In the genomic region with DNA sequence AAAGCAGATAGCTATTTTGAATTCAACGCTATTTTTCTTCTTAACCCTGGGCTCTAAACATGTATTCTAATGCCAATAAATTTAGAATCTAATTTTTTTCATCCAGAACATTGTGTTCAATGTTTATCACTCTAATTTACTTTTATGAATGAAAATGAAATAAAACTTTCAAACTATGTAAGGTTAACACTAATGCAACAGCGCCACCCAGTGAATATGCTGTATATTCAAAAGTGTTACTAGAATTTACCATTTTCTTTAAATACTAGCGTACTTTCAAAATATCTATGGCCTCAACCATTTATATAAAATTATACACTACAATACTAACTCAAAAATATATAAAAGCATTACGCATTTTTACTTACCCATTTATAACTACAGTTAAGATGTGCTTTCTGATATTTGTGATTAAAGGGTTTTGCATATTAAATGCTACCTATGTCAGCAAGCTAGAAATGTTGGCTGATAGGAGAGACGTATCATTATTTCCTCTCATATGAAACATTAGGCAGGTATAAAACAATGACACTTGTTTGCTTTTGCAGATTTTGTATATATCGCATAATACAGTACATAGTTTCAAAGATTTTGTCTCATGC, we compare ENCODE assay signal across 8 cellular contexts. TPM values are rescaled to one million over a fixed set of nuclear protein-coding genes. Genes with fewer than 3 reads are reported as not detected.
A peak's percentile ranks its signal among the peaks of the same experiment; 100 is the strongest.
DNase-seq lines count a peak whose midpoint lies in the region; ATAC-seq, FAIRE-seq and TF ChIP-seq lines count a peak whose summit lies in the region.

No MANE protein-coding gene starts in this region.

- H3K9ac ChIP-seq in OCI-LY3 (ENCODE audit: low read length) = no peak overlapping the region

- no peak for ATAC-seq in GM19035 (IDR thresholded peaks at IDR 0.05; ENCODE audit: unreplicated experiment)
- no peak for ATAC-seq in HG02759 (IDR thresholded peaks at IDR 0.05; ENCODE audit: unreplicated experiment)

- peak; percentile 32 to 49 (median 43) for DNase-seq in CD4-positive, alpha-beta memory T cell
- no peak for DNase-seq in H54 (ENCODE audit: insufficient read length, low spot score)
- peak; percentile 38 for DNase-seq in astrocyte of the cerebellum (ENCODE audit: low read depth)
- DNase-seq in kidney tubule cell (ENCODE audit: low spot score) = peak; percentile 54
- peak; percentile 83 for DNase-seq in superior temporal gyrus (ENCODE audit: extremely low spot score)

- H3K4me1 Mint-ChIP-seq in CD4-positive, alpha-beta memory T cell = peaks cover 2 to 5% (median 3%) of the 10 kb centered on the region in 4 donors

- H3K27ac ChIP-seq in CD4-positive, alpha-beta memory T cell (ENCODE audit: low read depth, low read length) = no peak overlapping the region
- no peak overlapping the region for H3K27ac ChIP-seq in OCI-LY3 (ENCODE audit: low read length)

- H3K27me3 ChIP-seq in CD4-positive, alpha-beta memory T cell (ENCODE audit: insufficient read depth, low read length) = no peaks in the 10 kb centered on the region
- no peaks in the 10 kb centered on the region for H3K27me3 ChIP-seq in OCI-LY3 (ENCODE audit: low read depth, low read length)

- H3K9me3 Mint-ChIP-seq in CD4-positive, alpha-beta memory T cell = no peaks in the 10 kb centered on the region

- no peaks in the 10 kb centered on the region for H3K36me3 ChIP-seq in CD4-positive, alpha-beta memory T cell (ENCODE audit: insufficient read depth, low read length)
- peaks cover 5% of the 10 kb centered on the region for H3K36me3 ChIP-seq in OCI-LY3 (replicated peaks; ENCODE audit: low read depth, low read length)

- no peaks in the 10 kb centered on the region for H3K9me3 ChIP-seq in CD4-positive, alpha-beta memory T cell (ENCODE audit: control insufficient read depth in 1 of 2, low read length in 2 of 2)
- H3K9me3 ChIP-seq in OCI-LY3 (ENCODE audit: insufficient read depth, low read length) = no peaks in the 10 kb centered on the region

- no peak for TF ChIP-seq POLR2A in H54 (IDR thresholded peaks at IDR 0.05; ENCODE audit: low read depth, low read length)

- H2AFZ ChIP-seq in OCI-LY3 (ENCODE audit: low read depth, low read length) = no peak overlapping the region

- TF ChIP-seq CTCF in OCI-LY3 (IDR thresholded peaks at IDR 0.05; ENCODE audit: low read depth, low read length) (peak; percentile 88), astrocyte of the cerebellum (IDR thresholded peaks at IDR 0.05; ENCODE audit: low read depth, low read length, missing control alignments) (no peak)

- no peaks in the 10 kb centered on the region for H3K27me3 Mint-ChIP-seq in CD4-positive, alpha-beta memory T cell

- no peak overlapping the region for H3K4me2 ChIP-seq in OCI-LY3 (ENCODE audit: low read length)

- H3K4me1 ChIP-seq in CD4-positive, alpha-beta memory T cell (ENCODE audit: insufficient read depth, low read length) = peaks cover 8% of the 10 kb centered on the region
- peaks cover 7% of the 10 kb centered on the region for H3K4me1 ChIP-seq in OCI-LY3 (ENCODE audit: low read length)

- CTCF ChIA-PET in CD4-positive, alpha-beta memory T cell (lab: Charles Lee; ENCODE audit: partially characterized antibody) = interaction anchor here (0.9 to 5.0 kb wide), 13 partner anchors 10 to 468 kb away, joined by 3 to 78 read pairs (median 4); a partner anchor contains a TSS

- in situ Hi-C loops in astrocyte of the cerebellum (cut with HindIII; ENCODE audit: low sequenced_read_pairs) = loop anchor here (10.0 to 25.0 kb wide), 2 partner anchors 241 to 454 kb away; a partner anchor contains a TSS

- no peaks in the 10 kb centered on the region for H4K20me1 ChIP-seq in OCI-LY3 (ENCODE audit: insufficient read depth, low read length)

- H3K79me2 ChIP-seq in OCI-LY3 (ENCODE audit: low read length) = peaks cover 8% of the 10 kb centered on the region

- intact Hi-C loops in CD4-positive, alpha-beta memory T cell (cut with micrococcal nuclease) = loop anchor here (1.0 kb wide), 1 partner anchor 462 kb away; no protein-coding TSS in a partner anchor

- no peak overlapping the region for H3K4me3 Mint-ChIP-seq in CD4-positive, alpha-beta memory T cell

- POLR2A ChIA-PET in CD4-positive, alpha-beta memory T cell (lab: Charles Lee; ENCODE audit: partially characterized antibody) = interaction anchor here (1.3 kb wide), 1 partner anchor 462 kb away, joined by 4 read pairs; no protein-coding TSS in a partner anchor

- no peak overlapping the region for H3K4me3 ChIP-seq in CD4-positive, alpha-beta memory T cell (ENCODE audit: low read length in 2 of 2)
- H3K4me3 ChIP-seq in OCI-LY3 (ENCODE audit: low read length) = no peak overlapping the region
- H3K4me3 ChIP-seq in astrocyte of the cerebellum (ENCODE audit: low read depth, low read length) = no peak overlapping the region

- peaks cover 2 to 9% of the 10 kb centered on the region in 2 donors for H3K36me3 Mint-ChIP-seq in CD4-positive, alpha-beta memory T cell

- peak; percentile 23 for FAIRE-seq in H54 (lab: Jason Lieb, UNC)

- peak overlapping the region in 1 of 7 donors; percentile 31 for H3K27ac Mint-ChIP-seq in CD4-positive, alpha-beta memory T cell

RNA-seq across cellular contexts. Expression of a gene that starts 5.9 kb away (rescaled TPM):
- 1 to 10 TPM; 1.7 to 1.8 TPM for total RNA-seq in CD4-positive, alpha-beta memory T cell
- polyA plus RNA-seq in CD4-positive, alpha-beta memory T cell = 1 to 10 TPM in 1 of 2 donors, under 1 TPM in 1; 0.67 to 1.1 TPM
